Comparison of ENCODE assay signal across 1 cellular context in the genomic region with DNA sequence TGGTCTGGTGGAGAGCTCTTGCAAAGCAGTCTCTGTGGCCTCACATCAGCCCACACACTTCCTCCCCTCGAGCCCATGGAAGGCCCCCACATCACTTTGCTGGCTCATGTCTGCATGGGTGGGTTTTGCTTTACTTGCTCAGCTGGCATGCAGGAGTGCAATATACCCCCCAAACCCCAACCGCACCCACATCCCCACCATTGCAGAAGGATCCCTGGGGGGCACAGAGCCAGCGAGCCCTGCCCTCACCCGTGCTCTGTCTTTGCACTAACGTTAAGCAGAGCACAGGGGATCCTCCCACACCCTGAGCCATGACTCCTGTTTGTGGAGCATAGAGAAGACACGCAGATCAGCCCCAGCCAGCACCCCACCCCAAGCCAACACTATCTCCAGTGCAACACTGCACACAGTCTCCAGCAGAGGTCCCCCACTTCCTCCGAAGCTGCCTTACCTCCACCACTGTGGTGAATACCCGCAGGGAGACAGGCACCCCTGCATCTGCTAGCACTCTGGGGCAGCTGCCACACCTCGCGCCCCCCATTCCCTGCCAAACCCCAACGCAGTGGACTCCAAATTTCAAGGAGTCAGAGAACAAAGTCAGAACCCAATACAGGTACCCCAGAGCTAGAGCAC.
TF ChIP-seq lines count a peak whose summit lies in the region.

No MANE protein-coding gene starts in this region.

TF ChIP-seq in H1, 55 proteins besides CTCF, POLR2A, EP300 and RAD21:
- TF ChIP-seq BACH1 (IDR thresholded peaks at IDR 0.05; ENCODE audit: low read length), result no peak
